Comparison of ENCODE assay signal across 23 cellular contexts in the genomic region with DNA sequence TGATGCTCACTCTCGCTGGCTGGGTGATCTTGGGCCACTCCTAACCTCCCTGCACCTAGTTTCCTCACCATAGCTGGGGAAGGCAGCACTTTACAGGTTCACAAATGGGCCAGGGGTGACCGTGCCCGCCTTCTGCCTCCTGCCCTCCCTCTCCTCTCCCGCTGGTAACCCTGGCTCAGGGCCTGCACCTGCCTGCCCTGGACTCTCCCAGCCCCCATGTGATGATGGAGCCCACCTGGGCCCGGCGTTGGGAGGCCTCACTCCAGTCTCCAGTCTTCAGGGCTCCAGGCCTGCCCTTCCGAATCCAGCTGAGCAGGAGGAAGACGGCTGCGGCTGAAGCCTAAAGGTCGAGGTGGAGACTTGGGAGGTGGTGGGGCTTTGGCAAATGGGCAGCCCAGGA.
"Had no signal": no experiment of that assay in that cellular context is flagged by ENCODE, and none has a peak within 500 bp of the region (broad histone marks: within the 10 kb centered on the region; RNA-seq: fewer than 3 reads in every experiment).

No MANE protein-coding gene starts in this region.

- H3K4me1 Mint-ChIP-seq: activated CD4-positive, alpha-beta T cell treated with anti-CD3 and anti-CD28 coated beads for 36 hours had no signal

- H3K27ac Mint-ChIP-seq: activated CD4-positive, alpha-beta T cell treated with anti-CD3 and anti-CD28 coated beads for 36 hours; activated naive CD4-positive, alpha-beta T cell treated with anti-CD3 and anti-CD28 coated beads, Interleukin-2, amount 50 U/mL, for 72 hours; activated T-helper 17 cell treated with anti-CD3 and anti-CD28 coated beads, Interleukin-2, amount 50 U/mL, for 72 hours; brain; stimulated activated naive CD8-positive, alpha-beta T cell treated with anti-CD3 and anti-CD28 coated beads, Interleukin-15, Interleukin-2, amounts not matched to agents 100 ng/mL and 50 ng/mL, for 24 hours had no signal

- H3K27ac ChIP-seq: dorsolateral prefrontal cortex, esophagus muscularis mucosa, gastrocnemius medialis, ovary, psoas muscle, right atrium auricular region, tibial artery, uterus had no signal

- H3K4me1 ChIP-seq: esophagus muscularis mucosa, gastrocnemius medialis, psoas muscle, right atrium auricular region, tibial artery, uterus had no signal

- H3K27me3 Mint-ChIP-seq: activated CD4-positive, alpha-beta T cell treated with anti-CD3 and anti-CD28 coated beads for 36 hours; activated T-helper 17 cell treated with anti-CD3 and anti-CD28 coated beads, Interleukin-2, amount 50 U/mL, for 72 hours had no signal

- H3K9me3 Mint-ChIP-seq: activated T-helper 17 cell treated with anti-CD3 and anti-CD28 coated beads, Interleukin-2, amount 50 U/mL, for 72 hours; brain; effector memory CD8-positive, alpha-beta T cell; neural crest cell; stimulated activated naive CD8-positive, alpha-beta T cell treated with anti-CD3 and anti-CD28 coated beads, Interleukin-15, Interleukin-2, amounts not matched to agents 100 ng/mL and 50 ng/mL, for 24 hours had no signal

- DNase-seq: activated CD4-positive, alpha-beta T cell treated with anti-CD3 and anti-CD28 coated beads for 36 hours; activated CD4-positive, alpha-beta T cell treated with anti-CD3 and anti-CD28 coated beads, Interleukin-2, amount 50 U/mL, for 48 hours; caudate nucleus; effector memory CD8-positive, alpha-beta T cell; gastrocnemius medialis; hypothalamus; left cardiac atrium; ovary; psoas muscle; stimulated activated CD4-positive, alpha-beta T cell treated with anti-CD3 and anti-CD28 coated beads, Interleukin-12 subunit alpha, Interleukin-12 subunit beta, amount 100 ng/mL, for 4 hours; stimulated activated CD4-positive, alpha-beta T cell treated with anti-CD3 and anti-CD28 coated beads, Interleukin-4, amount 100 ng/mL, for 4 hours; T-helper 9 cell; uterus had no signal

- H3K36me3 Mint-ChIP-seq: brain had no signal

- H3K4me3 ChIP-seq: dorsolateral prefrontal cortex, esophagus muscularis mucosa, gastrocnemius medialis, mucosa of descending colon, ovary, psoas muscle, right atrium auricular region, tibial artery, uterus had no signal

- H3K9me3 ChIP-seq: esophagus muscularis mucosa, gastrocnemius medialis, mucosa of descending colon, ovary, psoas muscle, right atrium auricular region, tibial artery, uterus had no signal

- H3K4me3 Mint-ChIP-seq: activated CD4-positive, alpha-beta T cell treated with anti-CD3 and anti-CD28 coated beads for 36 hours; activated T-helper 17 cell treated with anti-CD3 and anti-CD28 coated beads, Interleukin-2, amount 50 U/mL, for 72 hours; brain; effector memory CD8-positive, alpha-beta T cell; neural crest cell; stimulated activated naive CD8-positive, alpha-beta T cell treated with anti-CD3 and anti-CD28 coated beads, Interleukin-15, Interleukin-2, amounts not matched to agents 100 ng/mL and 50 ng/mL, for 24 hours had no signal

- H3K36me3 ChIP-seq: esophagus muscularis mucosa, gastrocnemius medialis, ovary, right atrium auricular region, tibial artery, uterus had no signal

- ATAC-seq: activated CD4-positive, alpha-beta T cell treated with anti-CD3 and anti-CD28 coated beads for 36 hours; activated naive CD4-positive, alpha-beta T cell treated with anti-CD3 and anti-CD28 coated beads, Interleukin-2, amount 50 U/mL, for 72 hours; effector memory CD8-positive, alpha-beta T cell; gastrocnemius medialis had no signal

- H3K27me3 ChIP-seq: gastrocnemius medialis, ovary, uterus had no signal
